20 cellular contexts compared by ENCODE assay signal in the genomic region with DNA sequence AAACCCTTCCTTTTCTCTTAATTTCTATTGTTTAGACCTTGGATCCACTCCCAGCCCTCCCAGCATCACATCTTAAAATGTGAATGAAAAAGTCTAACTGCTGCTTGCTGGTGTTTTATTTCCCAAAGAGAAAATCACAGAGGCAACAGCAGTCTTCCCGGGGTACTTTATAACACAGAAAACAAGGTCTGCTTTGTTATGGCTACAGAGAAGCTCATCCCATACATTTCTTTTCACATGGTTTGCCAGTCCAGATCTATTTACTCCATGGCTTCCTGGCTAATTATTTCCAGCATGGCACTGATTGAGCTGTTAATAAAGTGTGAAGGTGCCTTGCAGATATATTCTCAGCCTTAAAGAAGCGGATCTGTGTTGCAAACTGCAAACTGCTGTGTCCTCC.
DNase-seq lines count a peak whose midpoint lies in the region; ATAC-seq lines count a peak whose summit lies in the region.
"Had no signal": no experiment of that assay in that cellular context is flagged by ENCODE, and none has a peak within 500 bp of the region (broad histone marks: within the 10 kb centered on the region; RNA-seq: fewer than 3 reads in every experiment).

No MANE protein-coding gene starts in this region.

- DNase-seq in Jurkat, Clone E6-1 (ENCODE audit: low read depth, low spot score), result no peak
- DNase-seq in medulla oblongata (ENCODE audit: extremely low spot score), result peak; percentile 26
- peak in 1 of 49 donors; percentile 28 for DNase-seq in substantia nigra (lab: John Stamatoyannopoulos, UW)
- DNase-seq in mucosa of gallbladder (ENCODE audit: low spot score), result no peak
- DNase-seq: AML-193, DMS79, Kasumi-1, NCI-H1092 treated with DMSO at 0.1 percent for 48 hours, NCI-H1694, NCI-H2081 treated with DMSO at 0.1 percent for 48 hours, NCI-H510A, NCI-H82, OCI-M1, Right ventricle myocardium superior had no signal

- H3K4me3 ChIP-seq in Jurkat, Clone E6-1 (ENCODE audit: low read length), result peak overlapping the region; percentile 46
- H3K4me3 ChIP-seq in ectodermal cell (ENCODE audit: insufficient read depth, low read depth, low read length), result no peak overlapping the region
- H3K4me3 ChIP-seq: HAP-1 had no signal

- no peaks in the 10 kb centered on the region for H3K36me3 ChIP-seq in ectodermal cell (ENCODE audit: control insufficient read depth, insufficient read depth, low read length)
- H3K36me3 ChIP-seq: HAP-1 had no signal

- H3K27ac ChIP-seq in ectodermal cell (ENCODE audit: insufficient read depth, low read depth, low read length, poor library complexity, severe bottlenecking) (peak overlapping the region; percentile 47), substantia nigra (ENCODE audit: low read depth, low read length, poor library complexity, severe bottlenecking) (peak overlapping the region; percentile 26)
- H3K27ac ChIP-seq: C4-2B, HL-60 had no signal

- no peak for ATAC-seq in GM21737 (IDR thresholded peaks at IDR 0.05; ENCODE audit: unreplicated experiment)
- no peak for ATAC-seq in HG03442 (IDR thresholded peaks at IDR 0.05; ENCODE audit: unreplicated experiment)

- no peaks in the 10 kb centered on the region for H3K9me3 ChIP-seq in ectodermal cell (ENCODE audit: control insufficient read depth, low read length)
- H3K9me3 ChIP-seq: HAP-1 had no signal

- H3K4me1 ChIP-seq in ectodermal cell (ENCODE audit: control insufficient read depth, insufficient read depth, low read length), result peaks cover 6% of the 10 kb centered on the region

- H3K27me3 ChIP-seq in ectodermal cell (ENCODE audit: control insufficient read depth, insufficient read depth, low read length, poor library complexity, severe bottlenecking), result no peaks in the 10 kb centered on the region

- 65 to 73% methylated on average over 2 of the region's 2 CpGs for WGBS in ectodermal cell, 2 experiments
